16 cellular contexts compared by ENCODE assay signal in genomic region chr2:29189052-29189451, GRCh38.
A peak's percentile ranks its signal among the peaks of the same experiment; 100 is the strongest.
DNase-seq lines count a peak whose midpoint lies in the region; ATAC-seq lines count a peak whose summit lies in the region.
"Had no signal": no experiment of that assay in that cellular context is flagged by ENCODE, and none has a peak within 500 bp of the region (broad histone marks: within the 10 kb centered on the region; RNA-seq: fewer than 3 reads in every experiment).

No MANE protein-coding gene starts in this region.

- H3K27me3 ChIP-seq in naive thymus-derived CD4-positive, alpha-beta T cell (ENCODE audit: control insufficient read depth in 2 of 2, insufficient read depth in 2 of 2, low read length in 2 of 2), result no peaks in the 10 kb centered on the region
- H3K27me3 ChIP-seq: cardiac muscle cell had no signal

- peaks cover 5 to 32% (median 31%) of the 10 kb centered on the region in 5 donors for H3K36me3 Mint-ChIP-seq in naive thymus-derived CD4-positive, alpha-beta T cell

- H3K27ac ChIP-seq in naive thymus-derived CD4-positive, alpha-beta T cell (ENCODE audit: low read depth, low read length), result no peak overlapping the region
- H3K27ac ChIP-seq: cardiac muscle cell, epithelial cell of prostate, thoracic aorta had no signal

- peak overlapping the region in 4 of 10 donors; percentile 23 to 59 (median 52) for H3K4me3 Mint-ChIP-seq in naive thymus-derived CD4-positive, alpha-beta T cell
- H3K4me3 Mint-ChIP-seq: activated T-helper 1 cell treated with anti-CD3 and anti-CD28 coated beads, Interleukin-12 subunit alpha, Interleukin-12 subunit beta, Interleukin-2, Interleukin-4 antibody, amounts not matched to agents 30 ng/mL and 10 ng/mL and 1 ng/mL, durations not matched to agents 14 hours and 24 hours and 36 hours; CD14-positive monocyte had no signal

- peak; percentile 27 for DNase-seq in stimulated activated CD4-positive, alpha-beta T cell treated with anti-CD3 and anti-CD28 coated beads, Interleukin-15, amount 100 ng/mL, for 24 hours
- no peak for DNase-seq in stimulated activated CD4-positive, alpha-beta T cell treated with anti-CD3 and anti-CD28 coated beads, Interleukin-12 subunit alpha, Interleukin-12 subunit beta, amount 100 ng/mL, for 4 hours
- DNase-seq in SW480 (ENCODE audit: low spot score), result peak; percentile 36
- peak in 3 of 9 donors; percentile 70 to 79 (median 71) for DNase-seq in naive thymus-derived CD4-positive, alpha-beta T cell
- no peak for DNase-seq in SKM-1 treated with dmso at 0.1 percent for 144 hours (lab: John Stamatoyannopoulos, UW; ENCODE audit: unreplicated experiment)
- DNase-seq in NCI-H510A (lab: John Stamatoyannopoulos, UW), result no peak
- DNase-seq: foreskin fibroblast, NCI-H2029 treated with DMSO at 0.1 percent for 48 hours had no signal

- no peaks in the 10 kb centered on the region for H3K9me3 ChIP-seq in naive thymus-derived CD4-positive, alpha-beta T cell (ENCODE audit: control insufficient read depth in 2 of 3, low read length in 3 of 3)
- H3K9me3 ChIP-seq: HAP-1, thoracic aorta had no signal

- POLR2A ChIA-PET in naive thymus-derived CD4-positive, alpha-beta T cell (lab: Charles Lee), result no interaction called here

- peaks cover 0 to 4% of the 10 kb centered on the region in 2 donors for H3K4me1 ChIP-seq in naive thymus-derived CD4-positive, alpha-beta T cell (ENCODE audit: control insufficient read depth in 2 of 2, insufficient read depth in 2 of 2, low read length in 2 of 2)
- H3K4me1 ChIP-seq: HAP-1 had no signal

- peaks cover 0 to 22% (median 2%) of the 10 kb centered on the region in 7 donors for H3K4me1 Mint-ChIP-seq in naive thymus-derived CD4-positive, alpha-beta T cell

- H3K9me3 Mint-ChIP-seq in naive thymus-derived CD4-positive, alpha-beta T cell, result peaks cover 0 to 10% (median 4%) of the 10 kb centered on the region in 11 donors
- H3K9me3 Mint-ChIP-seq: activated T-helper 1 cell treated with anti-CD3 and anti-CD28 coated beads, Interleukin-12 subunit alpha, Interleukin-12 subunit beta, Interleukin-2, Interleukin-4 antibody, amounts not matched to agents 30 ng/mL and 10 ng/mL and 1 ng/mL, durations not matched to agents 14 hours and 24 hours and 36 hours had no signal

- intact Hi-C loops in naive thymus-derived CD4-positive, alpha-beta T cell (cut with micrococcal nuclease), result no loop called here

- peak; percentile 63 for ATAC-seq in GM21529 (IDR thresholded peaks at IDR 0.05; ENCODE audit: unreplicated experiment)
- no peak for ATAC-seq in naive thymus-derived CD4-positive, alpha-beta T cell
- ATAC-seq in GM19463 (IDR thresholded peaks at IDR 0.05; ENCODE audit: unreplicated experiment), result no peak

- H3K36me3 ChIP-seq in naive thymus-derived CD4-positive, alpha-beta T cell (ENCODE audit: control insufficient read depth in 2 of 3, insufficient read depth in 3 of 3, low read length in 3 of 3), result peaks cover 0 to 10% (median 0%) of the 10 kb centered on the region in 3 experiments
- H3K36me3 ChIP-seq: cardiac muscle cell, HAP-1, thoracic aorta had no signal

- CTCF ChIA-PET in naive thymus-derived CD4-positive, alpha-beta T cell (lab: Charles Lee), result no interaction called here

- no peaks in the 10 kb centered on the region for H3K27me3 Mint-ChIP-seq in naive thymus-derived CD4-positive, alpha-beta T cell

- no peak overlapping the region for H3K4me3 ChIP-seq in naive thymus-derived CD4-positive, alpha-beta T cell (ENCODE audit: low read length)
- H3K4me3 ChIP-seq: cardiac muscle cell, HAP-1, thoracic aorta had no signal

- H3K27ac Mint-ChIP-seq in naive thymus-derived CD4-positive, alpha-beta T cell, result peak overlapping the region in 5 of 9 donors; percentile 5 to 89 (median 38)
- H3K27ac Mint-ChIP-seq: activated T-helper 1 cell treated with anti-CD3 and anti-CD28 coated beads, Interleukin-12 subunit alpha, Interleukin-12 subunit beta, Interleukin-2, Interleukin-4 antibody, amounts not matched to agents 30 ng/mL and 10 ng/mL and 1 ng/mL, durations not matched to agents 14 hours and 24 hours and 36 hours; CD14-positive monocyte had no signal

Comparison
In these comparisons a context has a peak if more than half of its experiments do, and no peak if none do; other contexts are left out.
1. DNase-seq: peak in stimulated activated CD4-positive, alpha-beta T cell treated with anti-CD3 and anti-CD28 coated beads, Interleukin-15, amount 100 ng/mL, for 24 hours (single experiment) and SW480 (single experiment); none in stimulated activated CD4-positive, alpha-beta T cell treated with anti-CD3 and anti-CD28 coated beads, Interleukin-12 subunit alpha, Interleukin-12 subunit beta, amount 100 ng/mL, for 4 hours (single experiment), SKM-1 treated with dmso at 0.1 percent for 144 hours (single experiment) and NCI-H510A (single experiment).